ENCODE assay signal across 3 cellular contexts in genomic region chr10:114775082-114775481, GRCh38. TPM values are rescaled to one million over a fixed set of nuclear protein-coding genes. Genes with fewer than 3 reads are reported as not detected.
DNase-seq lines count a peak whose midpoint lies in the region; ATAC-seq and TF ChIP-seq lines count a peak whose summit lies in the region.
"Not testable (repeated sequence)": the region's sequence is repeated elsewhere in the genome, so short reads cannot be mapped to it uniquely, and the experiment has no call there.

No MANE protein-coding gene starts in this region.

- H3K4me3 ChIP-seq in HEK293 (ENCODE audit: low read depth, low read length); Panc1 (ENCODE audit: low read depth in 2 of 2, low read length in 2 of 2): not testable (repeated sequence)

- H3K27me3 Mint-ChIP-seq in activated CD4-positive, alpha-beta T cell treated with anti-CD3 and anti-CD28 coated beads, Interleukin-2, amount 10 ng/mL, durations not matched to agents 24 days and 14 days, result peaks cover 49% of the 10 kb centered on the region

- not testable (repeated sequence) for TF ChIP-seq CTCF in HEK293 (tag by site-specific recombination; IDR thresholded peaks at IDR 0.05); Panc1 (IDR thresholded peaks at IDR 0.05)

- not testable (repeated sequence) for H3K27ac ChIP-seq in HEK293 (ENCODE audit: extremely low read depth, low read depth, low read length)
- peak overlapping the region; percentile 98 for H3K27ac ChIP-seq in Panc1 (ENCODE audit: low read length)

- CTCF ChIA-PET in HEK293 (lab: Yijun Ruan, JAX), result interaction anchor here (1.0 kb wide), 1 partner anchor 11 kb away, joined by 4 read pairs; no protein-coding TSS in a partner anchor
- CTCF ChIA-PET in Panc1 (lab: Charles Lee), result not testable (repeated sequence)

- H3K9me3 ChIP-seq in HEK293 (ENCODE audit: control insufficient read depth, insufficient read depth, low read depth, low read length); Panc1 (ENCODE audit: control insufficient read depth, insufficient read depth, low read depth, low read length): not testable (repeated sequence)

- not testable (repeated sequence) for H3K9me3 Mint-ChIP-seq in activated CD4-positive, alpha-beta T cell treated with anti-CD3 and anti-CD28 coated beads, Interleukin-2, amount 10 ng/mL, durations not matched to agents 24 days and 14 days

- in situ Hi-C loops in Panc1 (cut with HindIII; ENCODE audit: low pct_unique_long_range_greater_than_20kb, low sequenced_read_pairs), result not testable (repeated sequence)

- DNase-seq in Panc1 (ENCODE audit: low read depth, low spot score), result not testable (repeated sequence)
- peak; percentile 40 for DNase-seq in activated CD4-positive, alpha-beta T cell treated with anti-CD3 and anti-CD28 coated beads, Interleukin-2, amount 10 ng/mL, durations not matched to agents 24 days and 14 days

- H3K27me3 ChIP-seq in Panc1 (ENCODE audit: control insufficient read depth, insufficient read depth, low read length), result not testable (repeated sequence)

- intact Hi-C loops in Panc1 (cut with micrococcal nuclease; ENCODE audit: unreplicated experiment); activated CD4-positive, alpha-beta T cell treated with anti-CD3 and anti-CD28 coated beads, Interleukin-2, amount 10 ng/mL, durations not matched to agents 24 days and 14 days (cut with micrococcal nuclease): not testable (repeated sequence)

- H3K36me3 Mint-ChIP-seq in activated CD4-positive, alpha-beta T cell treated with anti-CD3 and anti-CD28 coated beads, Interleukin-2, amount 10 ng/mL, durations not matched to agents 24 days and 14 days (ENCODE audit: low read depth), result not testable (repeated sequence)

- POLR2A ChIA-PET in HEK293 (lab: Yijun Ruan, JAX); Panc1 (lab: Charles Lee): not testable (repeated sequence)

- not testable (repeated sequence) for BruUV-seq in Panc1 (replicated peaks; lab: Mats Ljungman, UMichigan)

- H3K27ac Mint-ChIP-seq in activated CD4-positive, alpha-beta T cell treated with anti-CD3 and anti-CD28 coated beads, Interleukin-2, amount 10 ng/mL, durations not matched to agents 24 days and 14 days, result not testable (repeated sequence)

- not testable (repeated sequence) for ATAC-seq in Panc1

- not testable (repeated sequence) for H3K4me3 Mint-ChIP-seq in activated CD4-positive, alpha-beta T cell treated with anti-CD3 and anti-CD28 coated beads, Interleukin-2, amount 10 ng/mL, durations not matched to agents 24 days and 14 days

- not testable (repeated sequence) for H3K4me1 ChIP-seq in HEK293 (ENCODE audit: control insufficient read depth, insufficient read depth, low read length)
- H3K4me1 ChIP-seq in Panc1 (ENCODE audit: control insufficient read depth, insufficient read depth, low read length), result peaks cover 39% of the 10 kb centered on the region

- not testable (repeated sequence) for H3K36me3 ChIP-seq in HEK293 (ENCODE audit: control insufficient read depth in 2 of 2, insufficient read depth in 1 of 2, low read length in 2 of 2); Panc1 (ENCODE audit: control insufficient read depth, insufficient read depth, low read length)

- not testable (repeated sequence) for H3K4me1 Mint-ChIP-seq in activated CD4-positive, alpha-beta T cell treated with anti-CD3 and anti-CD28 coated beads, Interleukin-2, amount 10 ng/mL, durations not matched to agents 24 days and 14 days

TF ChIP-seq in HEK293, 187 proteins besides CTCF, POLR2A, EP300 and RAD21:
- TF ChIP-seq MZF1 (tag by site-specific recombination; IDR thresholded peaks at IDR 0.05; ENCODE audit: borderline replicate concordance), result peak; percentile 94

RNA-seq across cellular contexts. Expression of gene FHIP2A, which starts 46.5 kb away (rescaled TPM):
- 32.6 TPM for total RNA-seq in Panc1 (2021; ENCODE audit: unreplicated experiment)
- polyA plus RNA-seq in Panc1 (2012; ENCODE audit: insufficient read length), result 13.2 TPM
- total RNA-seq in activated CD4-positive, alpha-beta T cell treated with anti-CD3 and anti-CD28 coated beads, Interleukin-2, amount 10 ng/mL, durations not matched to agents 24 days and 14 days, result 24.2 and 24.7 TPM in 2 replicates
